ENCODE assay signal across 15 cellular contexts in genomic region chr12:47020211-47020821, GRCh38.
"Had no signal": no experiment of that assay in that cellular context is flagged by ENCODE, and none has a peak within 500 bp of the region (broad histone marks: within the 10 kb centered on the region; RNA-seq: fewer than 3 reads in every experiment).

No MANE protein-coding gene starts in this region.

- H3K9me3 ChIP-seq: mucosa of descending colon, prostate gland, suprapubic skin had no signal

- H3K4me1 ChIP-seq: prostate gland, suprapubic skin had no signal

- DNase-seq: activated CD4-positive, alpha-beta T cell treated with anti-CD3 and anti-CD28 coated beads, Interleukin-2, amount 10 ng/mL, durations not matched to agents 24 days and 14 days; activated naive CD4-positive, alpha-beta T cell treated with anti-CD3 and anti-CD28 coated beads for 36 hours; cortex of kidney; effector CD8-positive, alpha-beta T cell; left colon; mucosa of descending colon; natural killer cell; stimulated activated CD4-positive, alpha-beta T cell treated with anti-CD3 and anti-CD28 coated beads, Interleukin-4, amount 100 ng/mL, for 1 hour; stimulated activated CD8-positive, alpha-beta memory T cell treated with anti-CD3 and anti-CD28 coated beads, Interleukin-4, amount 100 ng/mL, for 48 hours; stimulated activated naive CD8-positive, alpha-beta T cell treated with anti-CD3 and anti-CD28 coated beads, Interleukin-15, Interleukin-2, amounts not matched to agents 100 U/mL and 50 U/mL, for 24 hours; T-cell had no signal

- H3K36me3 ChIP-seq: prostate gland, suprapubic skin had no signal

- ATAC-seq: left colon, mucosa of descending colon, sciatic nerve, WTC11 had no signal

- H3K27ac ChIP-seq: prostate gland, suprapubic skin had no signal

- H3K4me3 ChIP-seq: mucosa of descending colon, prostate gland, suprapubic skin had no signal
